1 cellular context compared by ENCODE assay signal in genomic region chr9:124144561-124145123, GRCh38.
TF ChIP-seq lines count a peak whose summit lies in the region.
"Not testable (repeated sequence)": the region's sequence is repeated elsewhere in the genome, so short reads cannot be mapped to it uniquely, and the experiment has no call there.

No MANE protein-coding gene starts in this region.

TF ChIP-seq in K562, 482 proteins besides CTCF, POLR2A, EP300 and RAD21 (continued from another document):
- TF ChIP-seq, protein P1, sequence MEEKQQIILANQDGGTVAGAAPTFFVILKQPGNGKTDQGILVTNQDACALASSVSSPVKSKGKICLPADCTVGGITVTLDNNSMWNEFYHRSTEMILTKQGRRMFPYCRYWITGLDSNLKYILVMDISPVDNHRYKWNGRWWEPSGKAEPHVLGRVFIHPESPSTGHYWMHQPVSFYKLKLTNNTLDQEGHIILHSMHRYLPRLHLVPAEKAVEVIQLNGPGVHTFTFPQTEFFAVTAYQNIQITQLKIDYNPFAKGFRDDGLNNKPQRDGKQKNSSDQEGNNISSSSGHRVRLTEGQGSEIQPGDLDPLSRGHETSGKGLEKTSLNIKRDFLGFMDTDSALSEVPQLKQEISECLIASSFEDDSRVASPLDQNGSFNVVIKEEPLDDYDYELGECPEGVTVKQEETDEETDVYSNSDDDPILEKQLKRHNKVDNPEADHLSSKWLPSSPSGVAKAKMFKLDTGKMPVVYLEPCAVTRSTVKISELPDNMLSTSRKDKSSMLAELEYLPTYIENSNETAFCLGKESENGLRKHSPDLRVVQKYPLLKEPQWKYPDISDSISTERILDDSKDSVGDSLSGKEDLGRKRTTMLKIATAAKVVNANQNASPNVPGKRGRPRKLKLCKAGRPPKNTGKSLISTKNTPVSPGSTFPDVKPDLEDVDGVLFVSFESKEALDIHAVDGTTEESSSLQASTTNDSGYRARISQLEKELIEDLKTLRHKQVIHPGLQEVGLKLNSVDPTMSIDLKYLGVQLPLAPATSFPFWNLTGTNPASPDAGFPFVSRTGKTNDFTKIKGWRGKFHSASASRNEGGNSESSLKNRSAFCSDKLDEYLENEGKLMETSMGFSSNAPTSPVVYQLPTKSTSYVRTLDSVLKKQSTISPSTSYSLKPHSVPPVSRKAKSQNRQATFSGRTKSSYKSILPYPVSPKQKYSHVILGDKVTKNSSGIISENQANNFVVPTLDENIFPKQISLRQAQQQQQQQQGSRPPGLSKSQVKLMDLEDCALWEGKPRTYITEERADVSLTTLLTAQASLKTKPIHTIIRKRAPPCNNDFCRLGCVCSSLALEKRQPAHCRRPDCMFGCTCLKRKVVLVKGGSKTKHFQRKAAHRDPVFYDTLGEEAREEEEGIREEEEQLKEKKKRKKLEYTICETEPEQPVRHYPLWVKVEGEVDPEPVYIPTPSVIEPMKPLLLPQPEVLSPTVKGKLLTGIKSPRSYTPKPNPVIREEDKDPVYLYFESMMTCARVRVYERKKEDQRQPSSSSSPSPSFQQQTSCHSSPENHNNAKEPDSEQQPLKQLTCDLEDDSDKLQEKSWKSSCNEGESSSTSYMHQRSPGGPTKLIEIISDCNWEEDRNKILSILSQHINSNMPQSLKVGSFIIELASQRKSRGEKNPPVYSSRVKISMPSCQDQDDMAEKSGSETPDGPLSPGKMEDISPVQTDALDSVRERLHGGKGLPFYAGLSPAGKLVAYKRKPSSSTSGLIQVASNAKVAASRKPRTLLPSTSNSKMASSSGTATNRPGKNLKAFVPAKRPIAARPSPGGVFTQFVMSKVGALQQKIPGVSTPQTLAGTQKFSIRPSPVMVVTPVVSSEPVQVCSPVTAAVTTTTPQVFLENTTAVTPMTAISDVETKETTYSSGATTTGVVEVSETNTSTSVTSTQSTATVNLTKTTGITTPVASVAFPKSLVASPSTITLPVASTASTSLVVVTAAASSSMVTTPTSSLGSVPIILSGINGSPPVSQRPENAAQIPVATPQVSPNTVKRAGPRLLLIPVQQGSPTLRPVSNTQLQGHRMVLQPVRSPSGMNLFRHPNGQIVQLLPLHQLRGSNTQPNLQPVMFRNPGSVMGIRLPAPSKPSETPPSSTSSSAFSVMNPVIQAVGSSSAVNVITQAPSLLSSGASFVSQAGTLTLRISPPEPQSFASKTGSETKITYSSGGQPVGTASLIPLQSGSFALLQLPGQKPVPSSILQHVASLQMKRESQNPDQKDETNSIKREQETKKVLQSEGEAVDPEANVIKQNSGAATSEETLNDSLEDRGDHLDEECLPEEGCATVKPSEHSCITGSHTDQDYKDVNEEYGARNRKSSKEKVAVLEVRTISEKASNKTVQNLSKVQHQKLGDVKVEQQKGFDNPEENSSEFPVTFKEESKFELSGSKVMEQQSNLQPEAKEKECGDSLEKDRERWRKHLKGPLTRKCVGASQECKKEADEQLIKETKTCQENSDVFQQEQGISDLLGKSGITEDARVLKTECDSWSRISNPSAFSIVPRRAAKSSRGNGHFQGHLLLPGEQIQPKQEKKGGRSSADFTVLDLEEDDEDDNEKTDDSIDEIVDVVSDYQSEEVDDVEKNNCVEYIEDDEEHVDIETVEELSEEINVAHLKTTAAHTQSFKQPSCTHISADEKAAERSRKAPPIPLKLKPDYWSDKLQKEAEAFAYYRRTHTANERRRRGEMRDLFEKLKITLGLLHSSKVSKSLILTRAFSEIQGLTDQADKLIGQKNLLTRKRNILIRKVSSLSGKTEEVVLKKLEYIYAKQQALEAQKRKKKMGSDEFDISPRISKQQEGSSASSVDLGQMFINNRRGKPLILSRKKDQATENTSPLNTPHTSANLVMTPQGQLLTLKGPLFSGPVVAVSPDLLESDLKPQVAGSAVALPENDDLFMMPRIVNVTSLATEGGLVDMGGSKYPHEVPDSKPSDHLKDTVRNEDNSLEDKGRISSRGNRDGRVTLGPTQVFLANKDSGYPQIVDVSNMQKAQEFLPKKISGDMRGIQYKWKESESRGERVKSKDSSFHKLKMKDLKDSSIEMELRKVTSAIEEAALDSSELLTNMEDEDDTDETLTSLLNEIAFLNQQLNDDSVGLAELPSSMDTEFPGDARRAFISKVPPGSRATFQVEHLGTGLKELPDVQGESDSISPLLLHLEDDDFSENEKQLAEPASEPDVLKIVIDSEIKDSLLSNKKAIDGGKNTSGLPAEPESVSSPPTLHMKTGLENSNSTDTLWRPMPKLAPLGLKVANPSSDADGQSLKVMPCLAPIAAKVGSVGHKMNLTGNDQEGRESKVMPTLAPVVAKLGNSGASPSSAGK (IDR thresholded peaks at IDR 0.05), result peak; percentile 44; the same call in 1 of the 2 replicates
- TF ChIP-seq MNT (conservative IDR thresholded peaks at IDR 0.05) (peak; percentile 28 to 51; a peak in 1 of 4 replicates), TFAP4 (CRISPR knock-in tag; IDR thresholded peaks at IDR 0.05; ENCODE audit: borderline replicate concordance) (peak; percentile 53; the same call in 1 of the 2 replicates), SMARCA4 (IDR thresholded peaks at IDR 0.05) (peak; percentile 39), ZNF589 (CRISPR knock-in tag; IDR thresholded peaks at IDR 0.05; ENCODE audit: low read depth) (peak; percentile 37; the same call in 1 of the 2 replicates), HMBOX1 (IDR thresholded peaks at IDR 0.05) (peak; percentile 64; the same call in 1 of the 2 replicates), TOE1 (IDR thresholded peaks at IDR 0.05; ENCODE audit: borderline replicate concordance) (peak; percentile 54; the same call in 1 of the 2 replicates), TCF3 (CRISPR knock-in tag; IDR thresholded peaks at IDR 0.05) (peak; percentile 77), EHMT2 (IDR thresholded peaks at IDR 0.05) (peak; percentile 71; the same call in 1 of the 2 replicates), PKNOX1 (IDR thresholded peaks at IDR 0.05) (peak; percentile 73), KDM1A (IDR thresholded peaks at IDR 0.05) (peak in 1 of 2 experiments; percentile 63; a peak in 2 of 4 replicates), JUN (IDR thresholded peaks at IDR 0.05; ENCODE audit: borderline replicate concordance, low read depth, low read length) (0 out of 2 replicates have a peak, but pooled peaks have one; percentile 30), ADNP (tag; IDR thresholded peaks at IDR 0.05) (peak; percentile 80), TAF9B (IDR thresholded peaks at IDR 0.05; ENCODE audit: partially characterized antibody) (peak; percentile 58), YY1 (IDR thresholded peaks at IDR 0.05; ENCODE audit: borderline replicate concordance in 1 of 3, control insufficient read depth in 1 of 3, extremely low read depth in 1 of 3, insufficient read depth in 3 of 3, insufficient read length in 1 of 3, insufficient replicate concordance in 2 of 3, low read depth in 1 of 3, low read length in 2 of 3) (peak in 1 of 3 experiments; percentile 55), NFIC (IDR thresholded peaks at IDR 0.05) (0 out of 2 replicates have a peak, but pooled peaks have one; percentile 27), EP400 (IDR thresholded peaks at IDR 0.05) (peak; percentile 29), MAX (CRISPR knock-in tag; IDR thresholded peaks at IDR 0.05) (0 out of 2 replicates have a peak, but pooled peaks have one; percentile 23), USF1 (CRISPR knock-in tag; IDR thresholded peaks at IDR 0.05) (peak; percentile 89), POLR2AphosphoS5 (IDR thresholded peaks at IDR 0.05; ENCODE audit: control insufficient read depth, insufficient read depth, low read depth, low read length) (peak; percentile 52; the same call in 1 of the 2 replicates), NFRKB (IDR thresholded peaks at IDR 0.05; ENCODE audit: low read depth) (peak; percentile 61), ARID3A (IDR thresholded peaks at IDR 0.05; ENCODE audit: borderline replicate concordance, low read depth, low read length) (peak; percentile 51; the same call in 1 of the 2 replicates), NR2C1 (IDR thresholded peaks at IDR 0.05) (peak; percentile 47), NCOR1 (IDR thresholded peaks at IDR 0.05) (peak; percentile 61), DPF2 (IDR thresholded peaks at IDR 0.05) (peak; percentile 59), TEAD4 (IDR thresholded peaks at IDR 0.05; ENCODE audit: low read length) (peak; percentile 33; the same call in 1 of the 2 replicates), RAD51 (IDR thresholded peaks at IDR 0.05; ENCODE audit: borderline replicate concordance, low read depth) (peak; percentile 76), BCOR (IDR thresholded peaks at IDR 0.05) (peak; percentile 66; the same call in 1 of the 2 replicates)
- TF ChIP-seq TOE1 (CRISPR knock-in tag; IDR thresholded peaks at IDR 0.05; ENCODE audit: borderline replicate concordance, low read depth); JUN (CRISPR knock-in tag; IDR thresholded peaks at IDR 0.05; ENCODE audit: borderline replicate concordance); NR2C1 (tag; IDR thresholded peaks at IDR 0.05); TEAD4 (CRISPR knock-in tag; IDR thresholded peaks at IDR 0.05; ENCODE audit: borderline replicate concordance): not testable (repeated sequence)
- TF ChIP-seq, protein P2, sequence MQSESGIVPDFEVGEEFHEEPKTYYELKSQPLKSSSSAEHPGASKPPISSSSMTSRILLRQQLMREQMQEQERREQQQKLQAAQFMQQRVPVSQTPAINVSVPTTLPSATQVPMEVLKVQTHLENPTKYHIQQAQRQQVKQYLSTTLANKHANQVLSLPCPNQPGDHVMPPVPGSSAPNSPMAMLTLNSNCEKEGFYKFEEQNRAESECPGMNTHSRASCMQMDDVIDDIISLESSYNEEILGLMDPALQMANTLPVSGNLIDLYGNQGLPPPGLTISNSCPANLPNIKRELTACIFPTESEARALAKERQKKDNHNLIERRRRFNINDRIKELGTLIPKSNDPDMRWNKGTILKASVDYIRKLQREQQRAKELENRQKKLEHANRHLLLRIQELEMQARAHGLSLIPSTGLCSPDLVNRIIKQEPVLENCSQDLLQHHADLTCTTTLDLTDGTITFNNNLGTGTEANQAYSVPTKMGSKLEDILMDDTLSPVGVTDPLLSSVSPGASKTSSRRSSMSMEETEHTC (IDR thresholded peaks at IDR 0.05), result peak; percentile 83
- TF ChIP-seq, protein P3, sequence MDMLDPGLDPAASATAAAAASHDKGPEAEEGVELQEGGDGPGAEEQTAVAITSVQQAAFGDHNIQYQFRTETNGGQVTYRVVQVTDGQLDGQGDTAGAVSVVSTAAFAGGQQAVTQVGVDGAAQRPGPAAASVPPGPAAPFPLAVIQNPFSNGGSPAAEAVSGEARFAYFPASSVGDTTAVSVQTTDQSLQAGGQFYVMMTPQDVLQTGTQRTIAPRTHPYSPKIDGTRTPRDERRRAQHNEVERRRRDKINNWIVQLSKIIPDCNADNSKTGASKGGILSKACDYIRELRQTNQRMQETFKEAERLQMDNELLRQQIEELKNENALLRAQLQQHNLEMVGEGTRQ (CRISPR knock-in tag; IDR thresholded peaks at IDR 0.05), result peak; percentile 84
TF ChIP-seq in K562: peak in this region for 61; not testable (repeated sequence) for 421.
